ENCODE assay signal across 23 cellular contexts in the genomic region with DNA sequence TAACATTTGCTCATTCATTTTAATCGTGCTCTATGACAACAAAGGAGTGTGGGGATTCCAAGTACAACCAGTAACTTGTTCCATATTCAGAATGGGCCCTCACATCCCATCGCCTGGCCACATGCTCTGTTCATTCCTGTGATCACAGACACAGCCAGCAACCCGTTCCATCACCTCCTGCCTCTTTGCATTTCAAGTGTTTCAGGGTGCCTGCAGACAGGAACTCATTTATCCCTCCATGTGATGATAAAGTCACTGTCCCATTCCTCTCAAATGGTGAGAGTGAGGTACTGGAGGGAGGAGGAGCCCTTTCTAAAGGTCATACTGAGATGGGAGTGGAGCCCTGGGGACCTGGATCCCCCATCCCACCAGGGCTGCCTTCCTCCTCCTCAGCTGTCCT.
DNase-seq lines count a peak whose midpoint lies in the region; ATAC-seq, FAIRE-seq and TF ChIP-seq lines count a peak whose summit lies in the region.
"Had no signal": no experiment of that assay in that cellular context is flagged by ENCODE, and none has a peak within 500 bp of the region (broad histone marks: within the 10 kb centered on the region; RNA-seq: fewer than 3 reads in every experiment).

No MANE protein-coding gene starts in this region.

- no peak for TF ChIP-seq POLR2A in H1 (IDR thresholded peaks at IDR 0.05; ENCODE audit: control extremely low read depth in 1 of 2, low read depth in 2 of 2, low read length in 2 of 2)

- H3K4me3 ChIP-seq in GM23338, result no peak overlapping the region
- no peak overlapping the region for H3K4me3 ChIP-seq in H1 (ENCODE audit: extremely low read depth in 1 of 4, insufficient read depth in 2 of 4, low read depth in 3 of 4, low read length in 4 of 4)
- H3K4me3 ChIP-seq: BLaER1, GM12878 had no signal

- no peaks in the 10 kb centered on the region for H3K36me3 Mint-ChIP-seq in GM23338 (ENCODE audit: low read depth)
- no peaks in the 10 kb centered on the region for H3K36me3 Mint-ChIP-seq in nephron progenitor cell (ENCODE audit: low read depth)
- H3K36me3 Mint-ChIP-seq in activated CD8-positive, alpha-beta T cell treated with anti-CD3 and anti-CD28 coated beads for 36 hours (ENCODE audit: low read depth), result no peaks in the 10 kb centered on the region
- no peaks in the 10 kb centered on the region for H3K36me3 Mint-ChIP-seq in stimulated activated memory B cell treated with anti-CD40 and anti-IgM and Interleukin-4, amounts not matched to agents 10 μg/mL and 1 μg/mL and 100 μg/mL, for 72 hours
- H3K36me3 Mint-ChIP-seq: CD4-positive, CD25-positive, alpha-beta regulatory T cell; CD8-positive, alpha-beta T cell had no signal

- no peak overlapping the region for H3K4me2 ChIP-seq in GM23338
- no peak overlapping the region for H3K4me2 ChIP-seq in H1 (ENCODE audit: insufficient read depth in 1 of 2, low read depth in 2 of 2, low read length in 2 of 2)
- H3K4me2 ChIP-seq: BLaER1 had no signal

- TF ChIP-seq RAD21 in H1 (IDR thresholded peaks at IDR 0.05 in 1 of 2, conservative IDR thresholded peaks at IDR 0.05 in 1 of 2; ENCODE audit: low read depth in 2 of 2, low read length in 2 of 2), result no peak

- CTCF ChIA-PET in H1 (lab: Charles Lee; ENCODE audit: partially characterized antibody), result no interaction called here
- CTCF ChIA-PET in activated CD8-positive, alpha-beta T cell treated with anti-CD3 and anti-CD28 coated beads for 36 hours (lab: Charles Lee), result no interaction called here

- no peaks in the 10 kb centered on the region for H3K79me1 ChIP-seq in H1 (ENCODE audit: low read depth, low read length)

- H3K27me3 ChIP-seq in GM23338 (ENCODE audit: insufficient read depth), result no peaks in the 10 kb centered on the region
- H3K27me3 ChIP-seq in H1 (replicated peaks in 1 of 4; ENCODE audit: control insufficient read depth in 3 of 4, extremely low read depth in 1 of 4, insufficient read depth in 3 of 4, low read length in 3 of 4), result no peaks in the 10 kb centered on the region
- H3K27me3 ChIP-seq: BLaER1 had no signal

- H3K4me3 Mint-ChIP-seq in GM23338 (no peak overlapping the region), nephron progenitor cell (no peak overlapping the region)
- H3K4me3 Mint-ChIP-seq in activated CD8-positive, alpha-beta T cell treated with anti-CD3 and anti-CD28 coated beads for 36 hours, result no peak overlapping the region
- H3K4me3 Mint-ChIP-seq in stimulated activated memory B cell treated with anti-CD40 and anti-IgM and Interleukin-4, amounts not matched to agents 10 μg/mL and 1 μg/mL and 100 μg/mL, for 72 hours, result no peak overlapping the region
- H3K4me3 Mint-ChIP-seq: B cell; CD4-positive, CD25-positive, alpha-beta regulatory T cell; CD8-positive, alpha-beta T cell; H9 had no signal

- no peak overlapping the region for H3K56ac ChIP-seq in H1 (replicated peaks; ENCODE audit: insufficient read length, low read depth, low read length)

- DNase-seq in Right ventricle myocardium inferior (ENCODE audit: missing footprints), result peak; percentile 5
- no peak for DNase-seq in Right ventricle myocardium superior
- no peak for DNase-seq in GM23338 (ENCODE audit: low spot score)
- DNase-seq in H1 (ENCODE audit: low read depth in 1 of 2, low spot score in 2 of 2), result no peak
- no peak for DNase-seq in nephron progenitor cell
- no peak for DNase-seq in activated CD8-positive, alpha-beta T cell treated with anti-CD3 and anti-CD28 coated beads for 36 hours
- DNase-seq in activated CD4-positive, alpha-beta T cell treated with anti-CD3 and anti-CD28 coated beads for 1 hour, result no peak
- DNase-seq: Caco-2; CD4-positive, CD25-positive, alpha-beta regulatory T cell; CD8-positive, alpha-beta T cell; DMS153; DMS79; EL; GDM1; H9 had no signal

- POLR2A ChIA-PET in H1 (lab: Charles Lee; ENCODE audit: partially characterized antibody), result no interaction called here
- POLR2A ChIA-PET in activated CD8-positive, alpha-beta T cell treated with anti-CD3 and anti-CD28 coated beads for 36 hours (lab: Charles Lee), result no interaction called here

- H4K20me1 ChIP-seq in GM23338 (replicated peaks; ENCODE audit: insufficient read depth) (no peaks in the 10 kb centered on the region), H1 (replicated peaks in 1 of 2; ENCODE audit: control insufficient read depth in 1 of 2, insufficient read depth in 2 of 2, low read length in 2 of 2) (no peaks in the 10 kb centered on the region)
- H4K20me1 ChIP-seq: BLaER1 had no signal

- H3K18ac ChIP-seq in H1 (ENCODE audit: extremely low read depth, low read length), result no peak overlapping the region

- no peak overlapping the region for H2BK15ac ChIP-seq in H1 (ENCODE audit: low read length)

- H2AFZ ChIP-seq in GM23338 (peak overlapping the region; percentile 70; the same call in 1 of the 2 replicates), H1 (ENCODE audit: low read length) (0 out of 2 replicates have a peak overlapping the region, but pooled peaks have one; percentile 31)

- H3K9me3 ChIP-seq in H1 (ENCODE audit: insufficient read depth in 2 of 2, low read depth in 1 of 2, low read length in 1 of 2), result no peaks in the 10 kb centered on the region
- H3K9me3 ChIP-seq: BLaER1, Caco-2 had no signal

- ATAC-seq in Right ventricle myocardium inferior (no peak), Right ventricle myocardium superior (ENCODE audit: poor library complexity) (no peak), GM23338 (no peak)
- no peak for ATAC-seq in activated CD8-positive, alpha-beta T cell treated with anti-CD3 and anti-CD28 coated beads for 36 hours
- ATAC-seq in stimulated activated memory B cell treated with anti-CD40 and anti-IgM and Interleukin-4, amounts not matched to agents 10 μg/mL and 1 μg/mL and 100 μg/mL, for 72 hours, result no peak
- ATAC-seq: CD8-positive, alpha-beta T cell; GM12878; HCT116 had no signal

- no peak overlapping the region for H2AK5ac ChIP-seq in H1 (ENCODE audit: low read depth, low read length)

- H3K9me3 Mint-ChIP-seq in GM23338, result peaks cover 4% of the 10 kb centered on the region; the same call in 1 of the 3 replicates
- H3K9me3 Mint-ChIP-seq in nephron progenitor cell, result no peaks in the 10 kb centered on the region
- H3K9me3 Mint-ChIP-seq in activated CD8-positive, alpha-beta T cell treated with anti-CD3 and anti-CD28 coated beads for 36 hours, result peaks cover 2% of the 10 kb centered on the region
- H3K9me3 Mint-ChIP-seq in stimulated activated memory B cell treated with anti-CD40 and anti-IgM and Interleukin-4, amounts not matched to agents 10 μg/mL and 1 μg/mL and 100 μg/mL, for 72 hours, result no peaks in the 10 kb centered on the region
- H3K9me3 Mint-ChIP-seq: CD8-positive, alpha-beta T cell; H9 had no signal

- no peak overlapping the region for H2BK20ac ChIP-seq in H1 (ENCODE audit: low read length)

- H3K4me1 ChIP-seq in GM23338 (ENCODE audit: insufficient read depth) (no peaks in the 10 kb centered on the region), H1 (replicated peaks in 1 of 4; ENCODE audit: control insufficient read depth in 3 of 4, insufficient read depth in 4 of 4, low read length in 3 of 4) (no peaks in the 10 kb centered on the region)
- H3K4me1 ChIP-seq: BLaER1, Caco-2 had no signal

- H3K4me1 Mint-ChIP-seq in GM23338 (peaks cover 5% of the 10 kb centered on the region; the same call in 2 of the 3 replicates), nephron progenitor cell (peaks cover 21% of the 10 kb centered on the region)
- no peaks in the 10 kb centered on the region for H3K4me1 Mint-ChIP-seq in activated CD8-positive, alpha-beta T cell treated with anti-CD3 and anti-CD28 coated beads for 36 hours (ENCODE audit: low read depth)
- H3K4me1 Mint-ChIP-seq in stimulated activated memory B cell treated with anti-CD40 and anti-IgM and Interleukin-4, amounts not matched to agents 10 μg/mL and 1 μg/mL and 100 μg/mL, for 72 hours, result no peaks in the 10 kb centered on the region
- H3K4me1 Mint-ChIP-seq: B cell; CD4-positive, CD25-positive, alpha-beta regulatory T cell had no signal

- no peak for TF ChIP-seq CTCF in GM23338 (conservative IDR thresholded peaks at IDR 0.05; ENCODE audit: low read depth in 2 of 2)
- TF ChIP-seq CTCF in H1 (IDR thresholded peaks at IDR 0.05; ENCODE audit: control extremely low read depth in 1 of 3, insufficient read depth in 1 of 3, low read depth in 1 of 3, low read length in 3 of 3), result no peak
- no peak for TF ChIP-seq CTCF in nephron progenitor cell (IDR thresholded peaks at IDR 0.05)
- TF ChIP-seq CTCF in activated CD8-positive, alpha-beta T cell treated with anti-CD3 and anti-CD28 coated beads for 36 hours (IDR thresholded peaks at IDR 0.05), result no peak

- WGBS in H1 (ENCODE audit: extremely low coverage in 1 of 2, insufficient coverage in 1 of 2, insufficient read length in 1 of 2, insufficient replicate concordance in 2 of 2, low coverage in 1 of 2, low lambda C conversion rate in 2 of 2, missing lambda C conversion rate in 1 of 2), 2 experiments, result 95% methylated on average over 3 of the region's 3 CpGs; no CpG with 5 or more reads in 1 of the 2 experiments

- no peaks in the 10 kb centered on the region for H3F3A ChIP-seq in GM23338 (replicated peaks; ENCODE audit: low read depth)

- no peak overlapping the region for H2BK120ac ChIP-seq in H1 (replicated peaks; ENCODE audit: low read depth, low read length)

- intact Hi-C loops in Right ventricle myocardium inferior (cut with DNase I), result no loop called here
- intact Hi-C loops in Right ventricle myocardium superior (cut with DNase I), result no loop called here
- intact Hi-C loops in activated CD8-positive, alpha-beta T cell treated with anti-CD3 and anti-CD28 coated beads for 36 hours (cut with micrococcal nuclease), result no loop called here

- H3K27ac Mint-ChIP-seq in GM23338, result no peak overlapping the region
- H3K27ac Mint-ChIP-seq in nephron progenitor cell, result peak overlapping the region; percentile 72
- H3K27ac Mint-ChIP-seq in activated CD8-positive, alpha-beta T cell treated with anti-CD3 and anti-CD28 coated beads for 36 hours, result no peak overlapping the region
- no peak overlapping the region for H3K27ac Mint-ChIP-seq in stimulated activated memory B cell treated with anti-CD40 and anti-IgM and Interleukin-4, amounts not matched to agents 10 μg/mL and 1 μg/mL and 100 μg/mL, for 72 hours
- H3K27ac Mint-ChIP-seq: B cell; CD4-positive, CD25-positive, alpha-beta regulatory T cell; CD8-positive, alpha-beta T cell had no signal

- no peak overlapping the region for H2BK12ac ChIP-seq in H1 (ENCODE audit: low read depth, low read length)

- no peak overlapping the region for H3K14ac ChIP-seq in H1 (ENCODE audit: insufficient read length)

- H4K5ac ChIP-seq in H1 (ENCODE audit: insufficient read length, low read depth, low read length), result no peak overlapping the region

- H3K4ac ChIP-seq in H1 (replicated peaks; ENCODE audit: insufficient read length, low read depth, low read length), result no peak overlapping the region

- H3K23me2 ChIP-seq in H1 (ENCODE audit: low read depth, low read length), result no peaks in the 10 kb centered on the region

- FAIRE-seq in H1 (lab: Jason Lieb, UNC), result no peak
- FAIRE-seq: A204.1, GM12878 had no signal

- 0 out of 2 replicates have a peak, but pooled peaks cover 8% of the 10 kb centered on the region for H3K9me2 ChIP-seq in GM23338 (ENCODE audit: insufficient read depth)

- no peaks in the 10 kb centered on the region for H3K79me2 ChIP-seq in GM23338 (replicated peaks; ENCODE audit: insufficient read depth)
- no peaks in the 10 kb centered on the region for H3K79me2 ChIP-seq in H1 (ENCODE audit: control insufficient read depth in 1 of 2, insufficient read depth in 2 of 2, low read length in 2 of 2)

- H4K91ac ChIP-seq in H1 (replicated peaks; ENCODE audit: insufficient read length, low read length), result no peak overlapping the region

- no peak for TF ChIP-seq EP300 in H1 (IDR thresholded peaks at IDR 0.05; ENCODE audit: borderline replicate concordance in 1 of 2, low read depth in 2 of 2, low read length in 2 of 2)

- H3K27ac ChIP-seq in GM23338 (ENCODE audit: low read depth) (no peak overlapping the region), H1 (ENCODE audit: low read depth, low read length) (no peak overlapping the region)
- H3K27ac ChIP-seq: 22Rv1, BLaER1, C4-2B had no signal

- no peaks in the 10 kb centered on the region for H3K27me3 Mint-ChIP-seq in GM23338 (ENCODE audit: insufficient read depth, low read depth, poor library complexity)
- peaks cover 6% of the 10 kb centered on the region for H3K27me3 Mint-ChIP-seq in nephron progenitor cell (ENCODE audit: low read depth, poor library complexity)
- no peaks in the 10 kb centered on the region for H3K27me3 Mint-ChIP-seq in activated CD8-positive, alpha-beta T cell treated with anti-CD3 and anti-CD28 coated beads for 36 hours
- peaks cover 23% of the 10 kb centered on the region for H3K27me3 Mint-ChIP-seq in stimulated activated memory B cell treated with anti-CD40 and anti-IgM and Interleukin-4, amounts not matched to agents 10 μg/mL and 1 μg/mL and 100 μg/mL, for 72 hours
- H3K27me3 Mint-ChIP-seq: CD4-positive, CD25-positive, alpha-beta regulatory T cell had no signal

- no peak overlapping the region for H2BK5ac ChIP-seq in H1 (ENCODE audit: low read depth, low read length)

- no peak overlapping the region for H4K8ac ChIP-seq in H1 (ENCODE audit: extremely low read depth, insufficient read depth, low read length)

- no peak overlapping the region for H3K9ac ChIP-seq in H1 (replicated peaks in 1 of 4; ENCODE audit: extremely low read depth in 1 of 4, low read depth in 3 of 4, low read length in 3 of 4)
- H3K9ac ChIP-seq: BLaER1 had no signal

- no peak overlapping the region for H3K23ac ChIP-seq in H1 (ENCODE audit: insufficient read length)

- H3K36me3 ChIP-seq in GM23338 (ENCODE audit: insufficient read depth), result no peaks in the 10 kb centered on the region
- H3K36me3 ChIP-seq in H1 (ENCODE audit: control insufficient read depth in 2 of 4, insufficient read depth in 4 of 4, low read length in 3 of 4), result no peaks in the 10 kb centered on the region
- H3K36me3 ChIP-seq: BLaER1 had no signal
